In genomic region chr1:244092293-244093264, GRCh38 we compare ENCODE assay signal across 12 cellular contexts. TPM values are rescaled to one million over a fixed set of nuclear protein-coding genes. Genes with fewer than 3 reads are reported as not detected.
DNase-seq lines count a peak whose midpoint lies in the region; ATAC-seq and TF ChIP-seq lines count a peak whose summit lies in the region.
"Had no signal": no experiment of that assay in that cellular context is flagged by ENCODE, and none has a peak within 500 bp of the region (broad histone marks: within the 10 kb centered on the region; RNA-seq: fewer than 3 reads in every experiment).

No MANE protein-coding gene starts in this region.

- no peaks in the 10 kb centered on the region for H3K9me3 ChIP-seq in suprapubic skin

- H3K4me3 Mint-ChIP-seq in stimulated activated naive CD8-positive, alpha-beta T cell treated with anti-CD3 and anti-CD28 coated beads, Interleukin-15, amount 100 ng/mL, for 72 hours, result no peak overlapping the region
- H3K4me3 Mint-ChIP-seq: activated naive CD8-positive, alpha-beta T cell treated with anti-CD3 and anti-CD28 coated beads, Interleukin-2, amount 50 U/mL, for 24 hours; memory B cell had no signal

- H3K36me3 ChIP-seq in suprapubic skin, result no peaks in the 10 kb centered on the region

- H3K27me3 ChIP-seq in suprapubic skin, result peaks cover 7% of the 10 kb centered on the region

- ATAC-seq in stimulated activated naive CD8-positive, alpha-beta T cell treated with anti-CD3 and anti-CD28 coated beads, Interleukin-15, amount 100 ng/mL, for 72 hours, result no peak
- no peak for ATAC-seq in stimulated activated naive CD8-positive, alpha-beta T cell treated with anti-CD3 and anti-CD28 coated beads, Interleukin-15, Interleukin-2, amounts not matched to agents 100 U/mL and 50 U/mL, for 24 hours
- no peak for ATAC-seq in HG02798 (IDR thresholded peaks at IDR 0.05; ENCODE audit: poor library complexity, unreplicated experiment)
- no peak for ATAC-seq in HG03280 (IDR thresholded peaks at IDR 0.05; ENCODE audit: unreplicated experiment)
- ATAC-seq in GM19467 (IDR thresholded peaks at IDR 0.05; ENCODE audit: unreplicated experiment), result no peak
- ATAC-seq: activated naive CD8-positive, alpha-beta T cell treated with anti-CD3 and anti-CD28 coated beads, Interleukin-2, amount 50 U/mL, for 24 hours had no signal

- H3K9me3 Mint-ChIP-seq in stimulated activated naive CD8-positive, alpha-beta T cell treated with anti-CD3 and anti-CD28 coated beads, Interleukin-15, amount 100 ng/mL, for 72 hours, result no peaks in the 10 kb centered on the region
- H3K9me3 Mint-ChIP-seq: activated naive CD8-positive, alpha-beta T cell treated with anti-CD3 and anti-CD28 coated beads, Interleukin-2, amount 50 U/mL, for 24 hours; memory B cell had no signal

- no peak for DNase-seq in stimulated activated naive CD8-positive, alpha-beta T cell treated with anti-CD3 and anti-CD28 coated beads, Interleukin-15, amount 100 ng/mL, for 72 hours
- no peak for DNase-seq in stimulated activated naive CD8-positive, alpha-beta T cell treated with anti-CD3 and anti-CD28 coated beads, Interleukin-15, Interleukin-2, amounts not matched to agents 100 U/mL and 50 U/mL, for 24 hours
- DNase-seq in iris pigment epithelial cell (ENCODE audit: low read depth) (peak; percentile 60), suprapubic skin (ENCODE audit: low spot score in 2 of 2) (no peak)
- DNase-seq: activated CD4-positive, alpha-beta T cell treated with anti-CD3 and anti-CD28 coated beads for 4 hours; activated naive CD8-positive, alpha-beta T cell treated with anti-CD3 and anti-CD28 coated beads, Interleukin-2, amount 50 U/mL, for 24 hours; NCI-H2029 had no signal

- TF ChIP-seq EP300 in suprapubic skin (IDR thresholded peaks at IDR 0.05), result no peak

- 42% methylated on average over 13 of the region's 13 CpGs for WGBS in suprapubic skin

- peak overlapping the region; percentile 28 to 38 for H3K27ac Mint-ChIP-seq in stimulated activated naive CD8-positive, alpha-beta T cell treated with anti-CD3 and anti-CD28 coated beads, Interleukin-15, amount 100 ng/mL, for 72 hours
- H3K27ac Mint-ChIP-seq: activated naive CD8-positive, alpha-beta T cell treated with anti-CD3 and anti-CD28 coated beads, Interleukin-2, amount 50 U/mL, for 24 hours; memory B cell had no signal

- H3K4me3 ChIP-seq in suprapubic skin, result no peak overlapping the region

- peaks cover 3% of the 10 kb centered on the region for H3K4me1 Mint-ChIP-seq in stimulated activated naive CD8-positive, alpha-beta T cell treated with anti-CD3 and anti-CD28 coated beads, Interleukin-15, amount 100 ng/mL, for 72 hours
- H3K4me1 Mint-ChIP-seq: memory B cell had no signal

- no peaks in the 10 kb centered on the region for H3K27me3 Mint-ChIP-seq in stimulated activated naive CD8-positive, alpha-beta T cell treated with anti-CD3 and anti-CD28 coated beads, Interleukin-15, amount 100 ng/mL, for 72 hours
- H3K27me3 Mint-ChIP-seq: activated naive CD8-positive, alpha-beta T cell treated with anti-CD3 and anti-CD28 coated beads, Interleukin-2, amount 50 U/mL, for 24 hours had no signal

- TF ChIP-seq CTCF in suprapubic skin (IDR thresholded peaks at IDR 0.05), result no peak

- no peaks in the 10 kb centered on the region for H3K4me1 ChIP-seq in suprapubic skin

- no peak for TF ChIP-seq POLR2A in suprapubic skin (IDR thresholded peaks at IDR 0.05)

- H3K27ac ChIP-seq in angular gyrus (ENCODE audit: low read depth, low read length) (peak overlapping the region; percentile 53), suprapubic skin (no peak overlapping the region)

RNA-seq across cellular contexts. Expression of gene ZBTB18, which starts 41.5 kb away (rescaled TPM):
- total RNA-seq in suprapubic skin, result 10 to 100 TPM in 3 of 4 donors, 1 to 10 TPM in 1; 6.7 to 14.7 (median 11.8) TPM
